12 cellular contexts compared by ENCODE assay signal in genomic region chr11:122095950-122096942, GRCh38. TPM values are rescaled to one million over a fixed set of nuclear protein-coding genes. Genes with fewer than 3 reads are reported as not detected.
DNase-seq lines count a peak whose midpoint lies in the region; ATAC-seq and TF ChIP-seq lines count a peak whose summit lies in the region.
"Had no signal": no experiment of that assay in that cellular context is flagged by ENCODE, and none has a peak within 500 bp of the region (broad histone marks: within the 10 kb centered on the region; RNA-seq: fewer than 3 reads in every experiment).

No MANE protein-coding gene starts in this region.

- H3K79me2 ChIP-seq in trophoblast cell (ENCODE audit: control insufficient read depth, insufficient read depth, low read length, poor library complexity): no peaks in the 10 kb centered on the region

- ATAC-seq in stimulated activated naive CD8-positive, alpha-beta T cell treated with anti-CD3 and anti-CD28 coated beads, Interleukin-15, Interleukin-2, amounts not matched to agents 100 U/mL and 50 U/mL, for 24 hours: no peak
- ATAC-seq: naive thymus-derived CD8-positive, alpha-beta T cell had no signal

- H3K23ac ChIP-seq in trophoblast cell (ENCODE audit: low read length): no peak overlapping the region

- H3K18ac ChIP-seq in trophoblast cell (ENCODE audit: low read length): no peak overlapping the region

- WGBS in transverse colon (ENCODE audit: low coverage in 1 of 2), 2 donors: 78 to 80% methylated on average over 16 to 18 of the region's 18 CpGs
- no CpG with 5 or more reads among the region's 18 CpGs for WGBS in trophoblast cell (ENCODE audit: extremely low coverage, insufficient coverage, insufficient read length)

- H3K4me2 ChIP-seq in trophoblast cell (ENCODE audit: low read length): no peak overlapping the region

- peaks cover 6% of the 10 kb centered on the region for H3K79me1 ChIP-seq in trophoblast cell (ENCODE audit: low read length)

- no peak overlapping the region for H3K4ac ChIP-seq in trophoblast cell (ENCODE audit: low read depth, low read length)

- H3K4me3 ChIP-seq in cardiac fibroblast (replicated peaks in 1 of 2; ENCODE audit: low read depth in 2 of 2, low read length in 2 of 2) (peak overlapping the region; percentile 6 to 63), transverse colon (peak overlapping the region in 1 of 4 donors; percentile 19), trophoblast cell (ENCODE audit: low read depth, low read length) (no peak overlapping the region)

- no peak overlapping the region for H2AFZ ChIP-seq in trophoblast cell (ENCODE audit: insufficient read depth, low read length, poor library complexity)

- no peak overlapping the region for H2AK5ac ChIP-seq in trophoblast cell (ENCODE audit: low read length)

- H3K9me3 ChIP-seq in transverse colon (no peaks in the 10 kb centered on the region), trophoblast cell (ENCODE audit: insufficient read depth, low read depth, low read length) (no peaks in the 10 kb centered on the region)

- intact Hi-C loops in transverse colon (cut with DNase I; ENCODE audit: low total_unique reads): no loop called here

- in situ Hi-C loops in transverse colon (cut with MboI; ENCODE audit: low pct_ligation_motif_present in 1 of 4, low pct_unique_long_range_greater_than_20kb in 1 of 4, low sequenced_read_pairs in 3 of 4): no loop called here

- no peak overlapping the region for H4K12ac ChIP-seq in trophoblast cell (ENCODE audit: low read depth, low read length)

- no peak for TF ChIP-seq EP300 in transverse colon (IDR thresholded peaks at IDR 0.05; ENCODE audit: low read depth)

- no peak overlapping the region for H2BK5ac ChIP-seq in trophoblast cell (ENCODE audit: low read depth, low read length, poor library complexity)

- no peak overlapping the region for H2BK12ac ChIP-seq in trophoblast cell (ENCODE audit: low read length)

- TF ChIP-seq CTCF in cardiac fibroblast (IDR thresholded peaks at IDR 0.05; ENCODE audit: low read depth, low read length): no peak
- no peak for TF ChIP-seq CTCF in transverse colon (IDR thresholded peaks at IDR 0.05)

- H4K91ac ChIP-seq in trophoblast cell (ENCODE audit: low read depth, low read length): no peak overlapping the region

- no peak overlapping the region for H3K9ac ChIP-seq in trophoblast cell (ENCODE audit: low read length)

- H2BK120ac ChIP-seq in trophoblast cell (ENCODE audit: insufficient read depth, low read length, poor library complexity): no peak overlapping the region

- H3K27me3 ChIP-seq in transverse colon: peaks cover 32% of the 10 kb centered on the region
- H3K27me3 ChIP-seq in trophoblast cell (ENCODE audit: insufficient read depth, low read length): no peaks in the 10 kb centered on the region

- DNase-seq in NCI-H1930 (lab: John Stamatoyannopoulos, UW) (peak; percentile 33 to 70), cardiac fibroblast (ENCODE audit: low read depth in 2 of 2) (peak; percentile 63 to 64), midbrain (lab: John Stamatoyannopoulos, UW) (peak; percentile 25), transverse colon (no peak), trophoblast cell (no peak)
- DNase-seq in activated naive CD4-positive, alpha-beta T cell treated with Interleukin-2 at 50 U/mL for 16 hours: no peak
- DNase-seq in stimulated activated naive CD8-positive, alpha-beta T cell treated with anti-CD3 and anti-CD28 coated beads, Interleukin-15, Interleukin-2, amounts not matched to agents 100 U/mL and 50 U/mL, for 24 hours: no peak
- DNase-seq: activated CD4-positive, alpha-beta memory T cell treated with anti-CD3 and anti-CD28 coated beads, Interleukin-2, amount 10 ng/mL, durations not matched to agents 7 days and 5 days; H7; naive thymus-derived CD8-positive, alpha-beta T cell; NCI-H146 had no signal

- TF ChIP-seq POLR2A in transverse colon (IDR thresholded peaks at IDR 0.05): no peak

- H3K14ac ChIP-seq in trophoblast cell (ENCODE audit: low read length): no peak overlapping the region

- peak overlapping the region; percentile 69 to 87 (median 75) for H3K27ac ChIP-seq in transverse colon
- H3K27ac ChIP-seq in trophoblast cell (ENCODE audit: low read depth, low read length): no peak overlapping the region
- H3K27ac ChIP-seq: HL-60 had no signal

- H3K36me3 ChIP-seq in transverse colon: no peaks in the 10 kb centered on the region
- H3K36me3 ChIP-seq in trophoblast cell (ENCODE audit: control insufficient read depth in 1 of 2, insufficient read depth in 2 of 2, low read length in 2 of 2): no peaks in the 10 kb centered on the region

- H3K4me1 ChIP-seq in transverse colon (no peaks in the 10 kb centered on the region), trophoblast cell (ENCODE audit: control insufficient read depth in 1 of 2, insufficient read depth in 2 of 2, low read length in 2 of 2) (peaks cover 5% of the 10 kb centered on the region in 2 experiments)

- H4K8ac ChIP-seq in trophoblast cell (ENCODE audit: low read depth, low read length): no peak overlapping the region

RNA-seq across cellular contexts. Expression of gene BLID, which starts 19.8 kb away (rescaled TPM):
- not detected for total RNA-seq in transverse colon
- not detected in 2 replicates for polyA plus RNA-seq in trophoblast cell (2013)
- total RNA-seq: activated CD4-positive, alpha-beta memory T cell treated with anti-CD3 and anti-CD28 coated beads, Interleukin-2, amount 10 ng/mL, durations not matched to agents 7 days and 5 days; H7; naive thymus-derived CD8-positive, alpha-beta T cell had no signal
- polyA plus RNA-seq: naive thymus-derived CD8-positive, alpha-beta T cell had no signal

Comparison
In these comparisons a context has a peak if more than half of its experiments do, and no peak if none do; other contexts are left out.
1. DNase-seq: peak in NCI-H1930 (2 of 2), cardiac fibroblast (2 of 2) and midbrain (single experiment); none in transverse colon (single experiment), activated naive CD4-positive, alpha-beta T cell treated with Interleukin-2 at 50 U/mL for 16 hours (single experiment), stimulated activated naive CD8-positive, alpha-beta T cell treated with anti-CD3 and anti-CD28 coated beads, Interleukin-15, Interleukin-2, amounts not matched to agents 100 U/mL and 50 U/mL, for 24 hours (single experiment) and trophoblast cell (0 of 2).